ENCODE assay signal across 30 cellular contexts in genomic region chr16:832652-833336, GRCh38. TPM values are rescaled to one million over a fixed set of nuclear protein-coding genes. Genes with fewer than 3 reads are reported as not detected.
"Had no signal": no experiment of that assay in that cellular context is flagged by ENCODE, and none has a peak within 500 bp of the region (broad histone marks: within the 10 kb centered on the region; RNA-seq: fewer than 3 reads in every experiment).

No MANE protein-coding gene starts in this region.

- H3K4me1 Mint-ChIP-seq: activated CD4-positive, alpha-beta T cell treated with anti-CD3 and anti-CD28 coated beads, Interleukin-2, amount 10 ng/mL, durations not matched to agents 7 days and 5 days; activated naive CD4-positive, alpha-beta T cell treated with anti-CD3 and anti-CD28 coated beads, Interleukin-2, amount 10 ng/mL, durations not matched to agents 7 days and 5 days; activated naive CD8-positive, alpha-beta T cell treated with anti-CD3 and anti-CD28 coated beads, Interleukin-2, amount 50 U/mL, for 24 hours; memory B cell; T-cell had no signal

- ATAC-seq: activated CD8-positive, alpha-beta memory T cell treated with anti-CD3 and anti-CD28 coated beads, Interleukin-2, amount 10 ng/mL, durations not matched to agents 7 days and 5 days; activated CD8-positive, alpha-beta T cell treated with anti-CD3 and anti-CD28 coated beads for 36 hours; activated naive CD8-positive, alpha-beta T cell treated with anti-CD3 and anti-CD28 coated beads, Interleukin-2, amount 50 U/mL, for 24 hours; foreskin keratinocyte; T-cell had no signal

- H3K27me3 ChIP-seq: cardiac muscle cell, foreskin keratinocyte, upper lobe of left lung had no signal

- DNase-seq: activated CD4-positive, alpha-beta T cell treated with anti-CD3 and anti-CD28 coated beads, Interleukin-2, amount 10 ng/mL, durations not matched to agents 7 days and 5 days; activated CD4-positive, CD25-positive, alpha-beta regulatory T cell treated with anti-CD3 and anti-CD28 coated beads, Interleukin-2, amount 50 U/mL, for 72 hours; activated CD8-positive, alpha-beta memory T cell treated with anti-CD3 and anti-CD28 coated beads, Interleukin-2, amount 10 ng/mL, durations not matched to agents 7 days and 5 days; activated CD8-positive, alpha-beta T cell treated with anti-CD3 and anti-CD28 coated beads for 36 hours; activated effector memory CD4-positive, alpha-beta T cell treated with anti-CD3 and anti-CD28 coated beads, Interleukin-2, amount 50 U/mL, for 16 hours; activated naive CD4-positive, alpha-beta T cell treated with anti-CD3 and anti-CD28 coated beads, Interleukin-2, amount 10 ng/mL, durations not matched to agents 7 days and 5 days; activated naive CD8-positive, alpha-beta T cell treated with anti-CD3 and anti-CD28 coated beads, Interleukin-2, amount 50 U/mL, for 24 hours; activated T-cell treated with anti-CD3 and anti-CD28 coated beads for 4 hours; effector CD8-positive, alpha-beta T cell; foreskin keratinocyte; hippocampal formation; posterior cingulate gyrus; sigmoid colon; stimulated activated CD4-positive, alpha-beta T cell treated with anti-CD3 and anti-CD28 coated beads, Interleukin-2, amount 100 ng/mL, for 48 hours; stimulated activated naive CD4-positive, alpha-beta T cell treated with Interleukin-2 at 50 U/mL for 16 hours; T-cell; WERI-Rb-1 had no signal

- FAIRE-seq: TTC549 had no signal

- H3K27ac Mint-ChIP-seq: activated CD4-positive, alpha-beta T cell treated with anti-CD3 and anti-CD28 coated beads, Interleukin-2, amount 10 ng/mL, durations not matched to agents 7 days and 5 days; activated CD8-positive, alpha-beta memory T cell treated with anti-CD3 and anti-CD28 coated beads, Interleukin-2, amount 10 ng/mL, durations not matched to agents 7 days and 5 days; activated CD8-positive, alpha-beta T cell treated with anti-CD3 and anti-CD28 coated beads for 36 hours; activated naive CD4-positive, alpha-beta T cell treated with anti-CD3 and anti-CD28 coated beads, Interleukin-2, amount 10 ng/mL, durations not matched to agents 7 days and 5 days; activated naive CD8-positive, alpha-beta T cell treated with anti-CD3 and anti-CD28 coated beads, Interleukin-2, amount 50 U/mL, for 24 hours; memory B cell; T-cell; T-helper 2 cell treated with Interferon-gamma antibody and Interleukin-4, amounts not matched to agents 5 μg/mL and 100 μg/mL, for 36 hours had no signal

- H3K36me3 ChIP-seq: cardiac muscle cell, sigmoid colon, thoracic aorta, upper lobe of left lung, WERI-Rb-1 had no signal

- H3K4me1 ChIP-seq: foreskin keratinocyte, sigmoid colon had no signal

- H3K36me3 Mint-ChIP-seq: activated naive CD4-positive, alpha-beta T cell treated with anti-CD3 and anti-CD28 coated beads, Interleukin-2, amount 10 ng/mL, durations not matched to agents 7 days and 5 days; memory B cell; T-cell had no signal

- H3K27ac ChIP-seq: cardiac muscle cell, foreskin keratinocyte, sigmoid colon, thoracic aorta, upper lobe of left lung, WERI-Rb-1 had no signal

- H3K27me3 Mint-ChIP-seq: activated CD4-positive, alpha-beta T cell treated with anti-CD3 and anti-CD28 coated beads, Interleukin-2, amount 10 ng/mL, durations not matched to agents 7 days and 5 days; activated CD8-positive, alpha-beta memory T cell treated with anti-CD3 and anti-CD28 coated beads, Interleukin-2, amount 10 ng/mL, durations not matched to agents 7 days and 5 days had no signal

- H3K4me3 Mint-ChIP-seq: activated CD4-positive, alpha-beta T cell treated with anti-CD3 and anti-CD28 coated beads, Interleukin-2, amount 10 ng/mL, durations not matched to agents 7 days and 5 days; activated CD8-positive, alpha-beta memory T cell treated with anti-CD3 and anti-CD28 coated beads, Interleukin-2, amount 10 ng/mL, durations not matched to agents 7 days and 5 days; activated CD8-positive, alpha-beta T cell treated with anti-CD3 and anti-CD28 coated beads for 36 hours; activated naive CD4-positive, alpha-beta T cell treated with anti-CD3 and anti-CD28 coated beads, Interleukin-2, amount 10 ng/mL, durations not matched to agents 7 days and 5 days; activated naive CD8-positive, alpha-beta T cell treated with anti-CD3 and anti-CD28 coated beads, Interleukin-2, amount 50 U/mL, for 24 hours; memory B cell; T-cell; T-helper 2 cell treated with Interferon-gamma antibody and Interleukin-4, amounts not matched to agents 5 μg/mL and 100 μg/mL, for 36 hours had no signal

- H3K4me3 ChIP-seq: cardiac muscle cell, sigmoid colon, thoracic aorta, upper lobe of left lung had no signal

RNA-seq across cellular contexts. Expression of gene GNG13, which starts 32.3 kb away (rescaled TPM):
- total RNA-seq: activated CD4-positive, alpha-beta T cell treated with anti-CD3 and anti-CD28 coated beads, Interleukin-2, amount 10 ng/mL, durations not matched to agents 7 days and 5 days; activated CD8-positive, alpha-beta memory T cell treated with anti-CD3 and anti-CD28 coated beads, Interleukin-2, amount 10 ng/mL, durations not matched to agents 7 days and 5 days; activated CD8-positive, alpha-beta T cell treated with anti-CD3 and anti-CD28 coated beads for 36 hours; cardiac muscle cell; cerebellum; foreskin keratinocyte; lower leg skin; mononuclear cell; omental fat pad; renal cortical epithelial cell; sigmoid colon; T-cell; thoracic aorta; upper lobe of left lung had no signal
- polyA plus RNA-seq: esophagus, foreskin keratinocyte, neural cell had no signal
